Comparison of ENCODE assay signal across 15 cellular contexts in the genomic region with DNA sequence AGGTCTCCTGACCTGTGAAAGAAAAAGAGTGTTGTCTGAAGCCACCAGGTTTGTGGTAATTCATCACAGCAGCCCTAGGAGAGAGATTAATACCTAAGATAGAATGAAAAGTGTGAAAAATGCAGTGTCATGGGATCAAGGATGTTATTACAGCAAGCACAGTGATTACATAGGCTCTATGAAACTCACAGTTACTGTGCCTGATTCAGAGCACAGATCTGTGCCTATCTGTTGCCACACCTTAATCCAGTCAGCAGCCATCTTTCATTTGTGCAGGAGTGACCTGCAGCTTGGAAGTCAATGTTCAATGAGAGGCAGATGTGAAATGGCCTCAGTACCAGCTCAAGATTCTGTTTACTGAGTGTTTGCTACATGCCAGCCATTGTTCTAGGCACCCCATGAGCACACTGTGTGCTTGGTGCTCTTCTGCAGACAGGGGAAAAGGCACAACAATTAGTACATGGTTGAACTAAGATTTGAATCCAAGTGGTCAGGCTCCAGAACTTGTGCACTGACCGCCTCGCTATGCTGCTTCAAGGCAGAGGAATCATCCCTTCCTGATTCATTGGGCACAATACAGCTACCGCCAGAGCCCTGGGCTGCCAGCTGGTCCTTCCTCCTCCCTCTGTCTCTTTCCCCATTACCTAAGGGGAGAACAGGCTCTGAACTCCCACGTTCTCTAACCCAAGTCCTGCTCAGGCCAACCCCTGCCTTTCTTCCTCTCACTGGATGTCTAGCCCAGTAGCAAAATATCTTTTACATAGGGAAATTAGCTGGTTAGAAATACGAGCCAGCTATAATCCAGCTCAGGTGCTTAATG. TPM values are rescaled to one million over a fixed set of nuclear protein-coding genes. Genes with fewer than 3 reads are reported as not detected.
A peak's percentile ranks its signal among the peaks of the same experiment; 100 is the strongest.
DNase-seq lines count a peak whose midpoint lies in the region; ATAC-seq and TF ChIP-seq lines count a peak whose summit lies in the region.
"Had no signal": no experiment of that assay in that cellular context is flagged by ENCODE, and none has a peak within 500 bp of the region (broad histone marks: within the 10 kb centered on the region; RNA-seq: fewer than 3 reads in every experiment).

No MANE protein-coding gene starts in this region.

- ATAC-seq in GM19438 (IDR thresholded peaks at IDR 0.05; ENCODE audit: low read depth, unreplicated experiment) (peak; percentile 22), GM19467 (IDR thresholded peaks at IDR 0.05; ENCODE audit: unreplicated experiment) (no peak), GM21717 (IDR thresholded peaks at IDR 0.05; ENCODE audit: unreplicated experiment) (no peak)
- ATAC-seq in stimulated activated effector memory CD8-positive, alpha-beta T cell treated with anti-CD3 and anti-CD28 coated beads, Interleukin-12 subunit alpha, Interleukin-12 subunit beta, amount 100 ng/mL, for 72 hours, result no peak

- TF ChIP-seq CTCF in CD14-positive monocyte (IDR thresholded peaks at IDR 0.05), result no peak

- peaks cover 8% of the 10 kb centered on the region for H3K4me1 Mint-ChIP-seq in CD14-positive monocyte
- no peaks in the 10 kb centered on the region for H3K4me1 Mint-ChIP-seq in stimulated activated effector memory CD8-positive, alpha-beta T cell treated with anti-CD3 and anti-CD28 coated beads, Interleukin-12 subunit alpha, Interleukin-12 subunit beta, amount 100 ng/mL, for 72 hours

- H3K27me3 Mint-ChIP-seq in CD14-positive monocyte (ENCODE audit: low read depth in 3 of 3), result peaks cover 1 to 4% (median 2%) of the 10 kb centered on the region in 3 donors
- H3K27me3 Mint-ChIP-seq: activated T-cell treated with anti-CD3 and anti-CD28 coated beads, Interleukin-2, amount 50 U/mL, for 24 hours had no signal

- H3K4me3 Mint-ChIP-seq in CD14-positive monocyte, result no peak overlapping the region
- no peak overlapping the region for H3K4me3 Mint-ChIP-seq in stimulated activated effector memory CD8-positive, alpha-beta T cell treated with anti-CD3 and anti-CD28 coated beads, Interleukin-12 subunit alpha, Interleukin-12 subunit beta, amount 100 ng/mL, for 72 hours
- H3K4me3 Mint-ChIP-seq: activated T-cell treated with anti-CD3 and anti-CD28 coated beads, Interleukin-2, amount 50 U/mL, for 24 hours had no signal

- H3K9me3 Mint-ChIP-seq in CD14-positive monocyte, result no peaks in the 10 kb centered on the region
- H3K9me3 Mint-ChIP-seq in stimulated activated effector memory CD8-positive, alpha-beta T cell treated with anti-CD3 and anti-CD28 coated beads, Interleukin-12 subunit alpha, Interleukin-12 subunit beta, amount 100 ng/mL, for 72 hours, result no peaks in the 10 kb centered on the region
- H3K9me3 Mint-ChIP-seq: activated T-cell treated with anti-CD3 and anti-CD28 coated beads, Interleukin-2, amount 50 U/mL, for 24 hours had no signal

- no peaks in the 10 kb centered on the region for H3K36me3 Mint-ChIP-seq in CD14-positive monocyte
- H3K36me3 Mint-ChIP-seq in stimulated activated effector memory CD8-positive, alpha-beta T cell treated with anti-CD3 and anti-CD28 coated beads, Interleukin-12 subunit alpha, Interleukin-12 subunit beta, amount 100 ng/mL, for 72 hours, result no peaks in the 10 kb centered on the region

- TF ChIP-seq POLR2A in erythroblast (IDR thresholded peaks at IDR 0.05; ENCODE audit: low read length), result no peak

- no peak overlapping the region for H3K27ac Mint-ChIP-seq in CD14-positive monocyte
- H3K27ac Mint-ChIP-seq in stimulated activated effector memory CD8-positive, alpha-beta T cell treated with anti-CD3 and anti-CD28 coated beads, Interleukin-12 subunit alpha, Interleukin-12 subunit beta, amount 100 ng/mL, for 72 hours, result no peak overlapping the region
- H3K27ac Mint-ChIP-seq: activated T-cell treated with anti-CD3 and anti-CD28 coated beads, Interleukin-2, amount 50 U/mL, for 24 hours had no signal

- peak; percentile 7 for DNase-seq in CD1c-positive myeloid dendritic cell (ENCODE audit: extremely low spot score)
- peak; percentile 38 for DNase-seq in NCI-H510A (lab: John Stamatoyannopoulos, UW)
- peak; percentile 14 to 36 for DNase-seq in erythroblast (lab: John Stamatoyannopoulos, UW)
- no peak for DNase-seq in CD14-positive monocyte (ENCODE audit: low spot score)
- DNase-seq in stimulated activated effector memory CD8-positive, alpha-beta T cell treated with anti-CD3 and anti-CD28 coated beads, Interleukin-12 subunit alpha, Interleukin-12 subunit beta, amount 100 ng/mL, for 72 hours (ENCODE audit: low spot score in 2 of 2), result no peak
- DNase-seq: activated CD4-positive, alpha-beta T cell treated with anti-CD3 and anti-CD28 coated beads, Interleukin-2, amount 50 U/mL, for 4 hours; activated T-cell treated with anti-CD3 and anti-CD28 coated beads, Interleukin-2, amount 50 U/mL, for 24 hours; adrenal gland; AML-193; NCI-H1694 treated with DMSO at 0.1 percent for 48 hours; stimulated activated CD4-positive, alpha-beta T cell treated with anti-CD3 and anti-CD28 coated beads, Interleukin-4, amount 100 ng/mL, for 4 hours; upper lobe of left lung had no signal

- intact Hi-C loops in CD14-positive monocyte (cut with micrococcal nuclease), result no loop called here

RNA-seq across cellular contexts. Expression of gene NEK2, which starts 56.2 kb away (rescaled TPM):
- not detected for polyA plus RNA-seq in CD14-positive monocyte

Comparison
In these comparisons a context has a peak if more than half of its experiments do, and no peak if none do; other contexts are left out.
1. DNase-seq: peak in CD1c-positive myeloid dendritic cell (single experiment), NCI-H510A (single experiment) and erythroblast (2 of 2); none in CD14-positive monocyte (single experiment) and stimulated activated effector memory CD8-positive, alpha-beta T cell treated with anti-CD3 and anti-CD28 coated beads, Interleukin-12 subunit alpha, Interleukin-12 subunit beta, amount 100 ng/mL, for 72 hours (0 of 2).